In genomic region chr4:182555997-182556418, GRCh38 we compare ENCODE assay signal across 9 cellular contexts.
A peak's percentile ranks its signal among the peaks of the same experiment; 100 is the strongest.
DNase-seq lines count a peak whose midpoint lies in the region; ATAC-seq and FAIRE-seq lines count a peak whose summit lies in the region.
"Had no signal": no experiment of that assay in that cellular context is flagged by ENCODE, and none has a peak within 500 bp of the region (broad histone marks: within the 10 kb centered on the region; RNA-seq: fewer than 3 reads in every experiment).

No MANE protein-coding gene starts in this region.

- DNase-seq in NCI-H2196 (lab: John Stamatoyannopoulos, UW; ENCODE audit: unreplicated experiment) (peak; percentile 14), NCI-H2196 treated with DMSO at 0.1 percent for 48 hours (lab: John Stamatoyannopoulos, UW; ENCODE audit: unreplicated experiment) (no peak), RCC 7860 (ENCODE audit: low spot score) (peak; percentile 27), fibroblast of the conjunctiva (ENCODE audit: low read depth) (peak; percentile 49), stromal cell of bone marrow (ENCODE audit: low read depth) (peak; percentile 28), HuH-7 (ENCODE audit: low spot score) (no peak)
- DNase-seq: cortex of kidney had no signal

- ATAC-seq in GM19397 (IDR thresholded peaks at IDR 0.05; ENCODE audit: unreplicated experiment), result no peak
- no peak for ATAC-seq in HG03469 (IDR thresholded peaks at IDR 0.05; ENCODE audit: unreplicated experiment)

- FAIRE-seq in RCC 7860 (lab: Jason Lieb, UNC), result no peak

Comparison
In these comparisons a context has a peak if more than half of its experiments do, and no peak if none do; other contexts are left out.
1. DNase-seq: peak in NCI-H2196 (single experiment), RCC 7860 (single experiment), fibroblast of the conjunctiva (single experiment) and stromal cell of bone marrow (single experiment); none in NCI-H2196 treated with DMSO at 0.1 percent for 48 hours (single experiment) and HuH-7 (single experiment).